Comparison of ENCODE assay signal across 8 cellular contexts in the genomic region with DNA sequence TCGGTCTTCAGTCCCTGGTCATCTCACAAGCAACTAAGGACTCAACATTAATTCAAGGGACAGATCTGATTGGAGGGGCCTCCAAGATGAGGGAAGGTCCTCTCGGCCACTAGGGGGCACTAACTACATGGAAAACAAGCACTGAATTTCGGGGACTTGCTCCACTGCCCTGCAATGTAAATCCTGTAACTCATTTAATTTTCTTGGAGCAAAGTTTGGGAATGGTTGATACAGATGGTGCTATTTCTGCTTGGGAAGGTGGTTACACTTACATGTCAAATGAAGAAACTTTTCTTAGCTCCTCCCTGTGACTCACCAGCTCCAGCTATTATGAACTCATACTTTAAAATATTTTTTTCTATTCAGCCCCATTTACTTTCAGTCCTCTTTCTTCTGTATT.
DNase-seq lines count a peak whose midpoint lies in the region; ATAC-seq and FAIRE-seq lines count a peak whose summit lies in the region.

No MANE protein-coding gene starts in this region.

- in situ Hi-C loops in G401 (cut with HindIII; ENCODE audit: low sequenced_read_pairs): no loop called here

- H3K36me3 ChIP-seq in small intestine (ENCODE audit: control insufficient read depth in 2 of 2, insufficient read depth in 2 of 2, low read length in 2 of 2): no peaks in the 10 kb centered on the region

- no peaks in the 10 kb centered on the region for H3K9me3 ChIP-seq in small intestine (ENCODE audit: control insufficient read depth, low read depth)

- no peaks in the 10 kb centered on the region for H3K4me1 ChIP-seq in small intestine (ENCODE audit: control insufficient read depth in 2 of 2, insufficient read depth in 1 of 2, low read depth in 1 of 2, low read length in 1 of 2)

- intact Hi-C loops in left ventricle myocardium superior (cut with micrococcal nuclease): loop anchor here (2.0 to 5.0 kb wide), 2 partner anchors 58 to 197 kb away; no protein-coding TSS in a partner anchor

- 7 to 19% (median 7%) methylated on average over 3 of the region's 3 CpGs for WGBS in small intestine, 3 donors

- H3K27ac ChIP-seq in small intestine (ENCODE audit: low read depth in 1 of 2, low read length in 1 of 2): no peak overlapping the region

- FAIRE-seq in small intestine (lab: Jason Lieb, UNC): no peak

- no peak overlapping the region for H3K4me3 ChIP-seq in small intestine (ENCODE audit: low read depth in 1 of 2, low read length in 2 of 2)

- ATAC-seq in left ventricle myocardium superior: peak; percentile 65
- no peak for ATAC-seq in HG03442 (IDR thresholded peaks at IDR 0.05; ENCODE audit: unreplicated experiment)
- no peak for ATAC-seq in GM21717 (IDR thresholded peaks at IDR 0.05; ENCODE audit: unreplicated experiment)

- no peaks in the 10 kb centered on the region for H3K27me3 ChIP-seq in small intestine (ENCODE audit: control insufficient read depth in 2 of 2, insufficient read depth in 2 of 2, low read length in 2 of 2)

- peak; percentile 37 for DNase-seq in G401 (ENCODE audit: low spot score)
- peak; percentile 44 for DNase-seq in KG1 (lab: John Stamatoyannopoulos, UW)
- DNase-seq in SHP77 treated with DMSO at 0.1 percent for 48 hours (lab: John Stamatoyannopoulos, UW): peak; percentile 26
- peak; percentile 55 for DNase-seq in activated naive CD4-positive, alpha-beta T cell treated with anti-CD3 and anti-CD28 coated beads, Interleukin-2, amount 50 U/mL, for 16 hours
- DNase-seq in left ventricle myocardium superior: peak; percentile 47
- DNase-seq in small intestine: peak; percentile 40
